Comparison of ENCODE assay signal across 8 cellular contexts in the genomic region with DNA sequence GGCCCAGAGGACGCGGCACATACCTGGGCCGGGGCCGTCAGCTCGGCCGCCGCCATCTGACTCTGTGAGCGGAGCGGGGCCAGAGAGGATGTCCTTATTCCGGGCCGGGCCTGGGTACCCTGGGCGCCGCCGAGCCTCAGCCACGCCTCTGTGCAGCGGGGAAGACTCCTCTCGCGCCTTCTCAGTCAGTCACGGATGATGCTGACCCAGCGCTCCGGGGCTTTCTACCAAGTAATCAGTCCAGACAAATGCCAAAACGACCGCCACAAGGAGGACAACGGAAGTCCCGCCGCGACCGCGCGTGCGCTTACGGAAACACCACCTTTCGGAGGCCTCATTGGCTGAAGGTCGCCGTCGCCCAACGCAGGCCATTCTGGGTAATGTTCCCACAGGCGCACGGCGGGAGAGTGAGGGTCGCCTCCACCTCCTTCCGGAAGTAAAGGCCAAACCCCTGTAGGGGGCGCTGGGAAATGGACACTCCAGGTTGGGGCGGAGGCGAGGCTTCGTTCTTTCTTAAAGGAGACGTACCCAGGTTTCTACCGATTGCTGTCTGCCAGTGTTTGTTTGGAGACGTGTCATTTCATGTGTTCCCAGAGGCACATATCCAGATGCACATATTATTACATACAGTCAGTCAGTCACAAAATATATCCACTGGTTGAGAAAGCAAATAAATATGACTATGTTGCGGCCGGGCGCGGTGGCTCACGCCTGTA. TPM values are rescaled to one million over a fixed set of nuclear protein-coding genes. Genes with fewer than 3 reads are reported as not detected.
DNase-seq lines count a peak whose midpoint lies in the region; ATAC-seq, FAIRE-seq and TF ChIP-seq lines count a peak whose summit lies in the region.

Gene ZNF256 (minus strand): TSS at position 288 of the 716 bp plus-strand sequence. CDS start 232 bp downstream, at position 56.

- H3K27me3 ChIP-seq in IMR-90 (ENCODE audit: control insufficient read depth, insufficient read depth, low read length) (no peaks in the 10 kb centered on the region), RWPE2 (ENCODE audit: insufficient read depth, poor library complexity, severe bottlenecking) (no peaks in the 10 kb centered on the region), neuron (ENCODE audit: insufficient read depth, low read length) (no peaks in the 10 kb centered on the region), stomach smooth muscle (ENCODE audit: control insufficient read depth in 1 of 2, insufficient read depth in 2 of 2, low read length in 2 of 2) (no peaks in the 10 kb centered on the region)

- peak; percentile 26 for TF ChIP-seq RAD21 in IMR-90 (IDR thresholded peaks at IDR 0.05; ENCODE audit: low read length)

- H2BK5ac ChIP-seq in IMR-90 (ENCODE audit: low read depth, low read length, poor library complexity, severe bottlenecking) = peak within 1 kb of the TSS; percentile 52

- H3K9me1 ChIP-seq in IMR-90 (ENCODE audit: insufficient read depth, low read length) = 0 out of 2 replicates have a peak, but pooled peaks cover 3% of the 10 kb centered on the region

- H3K4me1 ChIP-seq in IMR-90 (ENCODE audit: control insufficient read depth, insufficient read depth, low read length) (peaks cover 4% of the 10 kb centered on the region; the same call in 1 of the 2 replicates), RWPE2 (ENCODE audit: insufficient read depth, poor library complexity, severe bottlenecking) (no peaks in the 10 kb centered on the region), neuron (ENCODE audit: insufficient read depth, low read length) (peaks cover 8% of the 10 kb centered on the region), stomach smooth muscle (ENCODE audit: control insufficient read depth, insufficient read depth, low read length) (peaks cover 12% of the 10 kb centered on the region)

- peak within 1 kb of the TSS; percentile 85 for H3K4me2 ChIP-seq in IMR-90 (ENCODE audit: low read depth, low read length)

- peak within 1 kb of the TSS; percentile 56; the same call in 1 of the 2 replicates for H3K14ac ChIP-seq in IMR-90 (replicated peaks; ENCODE audit: low read depth, low read length)

- FAIRE-seq in frontal cortex (lab: Jason Lieb, UNC) = no peak

- H2AFZ ChIP-seq in IMR-90 (replicated peaks; ENCODE audit: low read length, poor library complexity) = peak within 1 kb of the TSS; percentile 96
- peak within 1 kb of the TSS; percentile 75 for H2AFZ ChIP-seq in neuron (ENCODE audit: low read depth, low read length)

- H3K36me3 Mint-ChIP-seq in activated naive CD4-positive, alpha-beta T cell treated with anti-CD3 and anti-CD28 coated beads for 36 hours (ENCODE audit: low read depth) = peaks cover 45% of the 10 kb centered on the region

- H3K27ac ChIP-seq in IMR-90 (ENCODE audit: insufficient read depth, low read length) (peak within 1 kb of the TSS; percentile 18), RWPE2 (ENCODE audit: poor library complexity, severe bottlenecking) (peak within 1 kb of the TSS; percentile 26), stomach smooth muscle (ENCODE audit: low read length) (peak within 1 kb of the TSS; percentile 77)

- TF ChIP-seq CTCF in IMR-90 (conservative IDR thresholded peaks at IDR 0.05; ENCODE audit: low read depth, low read length) = peak; percentile 71
- peak; percentile 73 for TF ChIP-seq CTCF in RWPE2 (IDR thresholded peaks at IDR 0.05; ENCODE audit: poor library complexity, severe bottlenecking)

- 1% methylated on average over 18 of the region's 54 CpGs; no CpG with 5 or more reads in 1 of the 2 experiments for WGBS in IMR-90 (ENCODE audit: extremely low coverage in 2 of 2, insufficient read length in 1 of 2), 2 experiments

- peaks cover 20 to 34% of the 10 kb centered on the region in 2 experiments for H3K79me1 ChIP-seq in IMR-90 (ENCODE audit: low read depth in 1 of 2, low read length in 2 of 2)

- H4K91ac ChIP-seq in IMR-90 (ENCODE audit: insufficient read depth, low read depth, low read length) = no peak within 1 kb of the TSS

- no peak within 1 kb of the TSS; the same call in 1 of the 2 replicates for H3K56ac ChIP-seq in IMR-90 (ENCODE audit: extremely low read depth, insufficient read depth, low read length)

- H3K36me3 ChIP-seq in IMR-90 (ENCODE audit: control insufficient read depth, insufficient read depth, low read length) (peaks cover 16% of the 10 kb centered on the region), RWPE2 (ENCODE audit: low read depth) (peaks cover 13% of the 10 kb centered on the region), neuron (ENCODE audit: insufficient read depth, low read length) (peaks cover 18% of the 10 kb centered on the region), stomach smooth muscle (ENCODE audit: control insufficient read depth in 2 of 2, insufficient read depth in 2 of 2, low read length in 2 of 2) (peaks cover 13 to 16% of the 10 kb centered on the region in 2 donors)

- peak within 1 kb of the TSS; percentile 92 for H4K5ac ChIP-seq in IMR-90 (ENCODE audit: low read depth, low read length)

- dilution Hi-C loops in IMR-90 (cut with HindIII; ENCODE audit: low sequenced_read_pairs, unreplicated experiment) = no loop called here

- CTCF ChIA-PET in IMR-90 (lab: Yijun Ruan, JAX) = no interaction called here
- CTCF ChIA-PET in activated naive CD4-positive, alpha-beta T cell treated with anti-CD3 and anti-CD28 coated beads for 36 hours (lab: Charles Lee) = no interaction called here

- H3K9ac ChIP-seq in IMR-90 (ENCODE audit: low read depth, low read length) (peak within 1 kb of the TSS; percentile 78), stomach smooth muscle (ENCODE audit: low read length in 2 of 2) (peak within 1 kb of the TSS; percentile 84 to 87)

- no peak within 1 kb of the TSS for H2BK15ac ChIP-seq in IMR-90 (ENCODE audit: low read depth, low read length)

- H2AK5ac ChIP-seq in IMR-90 (ENCODE audit: low read depth, low read length) = no peak within 1 kb of the TSS

- H3K18ac ChIP-seq in IMR-90 (ENCODE audit: low read depth, low read length) = no peak within 1 kb of the TSS; the same call in 1 of the 2 replicates

- H3K9me3 ChIP-seq in IMR-90 (ENCODE audit: control insufficient read depth, insufficient read depth, low read length) = peaks cover 37% of the 10 kb centered on the region
- H3K9me3 ChIP-seq in RWPE2 (ENCODE audit: severe bottlenecking) = peaks cover 11% of the 10 kb centered on the region
- H3K9me3 ChIP-seq in neuron (ENCODE audit: low read length) = peaks cover 41% of the 10 kb centered on the region
- peaks cover 28 to 31% of the 10 kb centered on the region in 2 donors for H3K9me3 ChIP-seq in stomach smooth muscle (ENCODE audit: control insufficient read depth in 2 of 2, low read length in 2 of 2)

- peak; percentile 37; the same call in 1 of the 2 replicates for TF ChIP-seq POLR2A in IMR-90 (IDR thresholded peaks at IDR 0.05; ENCODE audit: low read depth, low read length)

- H3K23ac ChIP-seq in IMR-90 (ENCODE audit: low read depth, low read length) = no peak within 1 kb of the TSS

- BruUV-seq in IMR-90 (replicated peaks; lab: Mats Ljungman, UMichigan) = no TSS peak

- peak within 1 kb of the TSS; percentile 22; the same call in 1 of the 2 replicates for H3K4ac ChIP-seq in IMR-90 (ENCODE audit: low read depth, low read length)

- peak within 1 kb of the TSS; percentile 91 for H3K4me3 Mint-ChIP-seq in activated naive CD4-positive, alpha-beta T cell treated with anti-CD3 and anti-CD28 coated beads for 36 hours

- peak within 1 kb of the TSS; percentile 86 for H2AK9ac ChIP-seq in IMR-90 (replicated peaks; ENCODE audit: low read depth, low read length, poor library complexity)

- peak within 1 kb of the TSS; percentile 83 for H3K4me3 ChIP-seq in IMR-90 (ENCODE audit: insufficient read depth, low read depth, low read length)
- peak within 1 kb of the TSS; percentile 70 for H3K4me3 ChIP-seq in RWPE2 (ENCODE audit: severe bottlenecking)
- peak within 1 kb of the TSS; percentile 70 for H3K4me3 ChIP-seq in neuron (ENCODE audit: low read length)
- peak within 1 kb of the TSS; percentile 80 to 94 for H3K4me3 ChIP-seq in stomach smooth muscle (ENCODE audit: low read length in 2 of 2)

- H4K8ac ChIP-seq in IMR-90 (ENCODE audit: low read depth in 2 of 2, low read length in 2 of 2) = peak within 1 kb of the TSS; percentile 69 to 85

- DNase-seq in DMS 273 (lab: John Stamatoyannopoulos, UW; ENCODE audit: unreplicated experiment) (peak; percentile 99), IMR-90 (peak; percentile 93), RWPE2 (ENCODE audit: low spot score) (peak; percentile 96), frontal cortex (ENCODE audit: low spot score in 2 of 2) (peak; percentile 91 to 96)
- DNase-seq in activated naive CD4-positive, alpha-beta T cell treated with anti-CD3 and anti-CD28 coated beads for 36 hours = peak; percentile 93

- no peak within 1 kb of the TSS for H2BK20ac ChIP-seq in IMR-90 (ENCODE audit: low read depth, low read length)

- intact Hi-C loops in IMR-90 (cut with micrococcal nuclease) = loop anchor here (2.0 kb wide), 1 partner anchor 207 kb away; no protein-coding TSS in a partner anchor
- intact Hi-C loops in activated naive CD4-positive, alpha-beta T cell treated with anti-CD3 and anti-CD28 coated beads for 36 hours (cut with micrococcal nuclease) = loop anchor here (1.0 to 2.0 kb wide), 3 partner anchors 31 to 203 kb away; partner anchors contain the start of genes ZNF329, ZNF417 and ZNF606

- POLR2A ChIA-PET in IMR-90 (lab: Charles Lee; ENCODE audit: unreplicated experiment) = no interaction called here

- peaks cover 40% of the 10 kb centered on the region for H3K9me3 Mint-ChIP-seq in activated naive CD4-positive, alpha-beta T cell treated with anti-CD3 and anti-CD28 coated beads for 36 hours

- in situ Hi-C loops in IMR-90 (cut with MboI; ENCODE audit: low sequenced_read_pairs) = no loop called here

- no peaks in the 10 kb centered on the region for H3K27me3 Mint-ChIP-seq in activated naive CD4-positive, alpha-beta T cell treated with anti-CD3 and anti-CD28 coated beads for 36 hours (ENCODE audit: low read depth)

- H2BK120ac ChIP-seq in IMR-90 (ENCODE audit: low read depth, low read length) = no peak within 1 kb of the TSS

- peaks cover 17% of the 10 kb centered on the region for H3K4me1 Mint-ChIP-seq in activated naive CD4-positive, alpha-beta T cell treated with anti-CD3 and anti-CD28 coated beads for 36 hours (ENCODE audit: low read depth)

- ATAC-seq in GM21447 (IDR thresholded peaks at IDR 0.05; ENCODE audit: unreplicated experiment) = peak; percentile 90
- peak; percentile 99 for ATAC-seq in IMR-90 (ENCODE audit: low read depth)
- ATAC-seq in RWPE2 (ENCODE audit: low read depth) = peak; percentile 97

- peak within 1 kb of the TSS; percentile 87 for H3K27ac Mint-ChIP-seq in activated naive CD4-positive, alpha-beta T cell treated with anti-CD3 and anti-CD28 coated beads for 36 hours

- no peaks in the 10 kb centered on the region for H4K20me1 ChIP-seq in IMR-90 (ENCODE audit: insufficient read depth, low read length)

RNA-seq across cellular contexts. Expression of gene ZNF256, which starts in this region (rescaled TPM):
- 6.1 and 7.0 TPM in 2 replicates for total RNA-seq in IMR-90 (2012; rRNA removed)
- polyA plus RNA-seq in IMR-90 (2012; rRNA removed) = 2.3 and 3.0 TPM in 2 replicates
- 0.75 and 1.4 TPM in 2 replicates for polyA plus RNA-seq in IMR-90 (2012; cell fraction: cytosol; rRNA removed)
- polyA plus RNA-seq in IMR-90 (2012; cell fraction: nucleus; rRNA removed; ENCODE audit: low replicate concordance) = 1.3 and 9.2 TPM in 2 replicates
- 1 to 10 TPM; 4.4 to 4.7 TPM for total RNA-seq in activated naive CD4-positive, alpha-beta T cell treated with anti-CD3 and anti-CD28 coated beads for 36 hours
- total RNA-seq in frontal cortex = 19.6 TPM

Comparison
In these comparisons a context has a peak if more than half of its experiments do, and no peak if none do; other contexts are left out.
1. Peak in every context shown above with its lines: DNase-seq, ATAC-seq, H3K4me3 ChIP-seq and H3K27ac ChIP-seq.
2. H3K27ac ChIP-seq: peak in every context shown above with its lines; median percentile 77 in stomach smooth muscle; 26 in RWPE2; 18 in IMR-90.